ENCODE assay signal across 15 cellular contexts in the genomic region with DNA sequence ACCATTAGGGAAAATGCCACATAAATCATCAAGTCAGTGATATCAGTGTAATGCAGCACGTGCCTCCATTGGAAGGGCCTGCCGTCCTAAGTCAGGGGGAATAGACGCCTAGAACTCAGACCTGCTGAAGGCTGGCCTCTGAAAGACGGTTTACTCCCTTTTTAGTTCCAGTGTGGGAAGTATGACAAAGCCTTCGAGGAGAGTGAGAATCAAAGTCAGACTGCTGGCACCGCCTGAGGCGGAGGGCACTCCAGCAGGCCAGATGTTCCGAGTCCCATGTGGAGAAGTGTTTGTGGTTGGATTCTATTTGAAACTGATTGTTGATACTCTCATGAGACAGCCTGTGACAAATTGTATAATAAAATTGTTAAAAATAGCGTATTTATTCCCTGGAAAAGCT.
DNase-seq lines count a peak whose midpoint lies in the region; ATAC-seq and TF ChIP-seq lines count a peak whose summit lies in the region.
"Had no signal": no experiment of that assay in that cellular context is flagged by ENCODE, and none has a peak within 500 bp of the region (broad histone marks: within the 10 kb centered on the region; RNA-seq: fewer than 3 reads in every experiment).

No MANE protein-coding gene starts in this region.

- ATAC-seq in sciatic nerve (peak; percentile 71), GM21619 (IDR thresholded peaks at IDR 0.05; ENCODE audit: unreplicated experiment) (no peak)
- ATAC-seq: T-cell had no signal

- no peak for TF ChIP-seq CTCF in fibroblast of the aortic adventitia (IDR thresholded peaks at IDR 0.05; ENCODE audit: insufficient read depth, low read length)

- intact Hi-C loops in sciatic nerve (cut with DNase I) = no loop called here

- DNase-seq in Daoy (ENCODE audit: low read depth) (peak; percentile 7), NCI-H2171 (lab: John Stamatoyannopoulos, UW) (peak; percentile 19), fibroblast of the aortic adventitia (ENCODE audit: low read depth) (peak; percentile 40), sciatic nerve (ENCODE audit: low spot score) (no peak), DMS153 (lab: John Stamatoyannopoulos, UW) (no peak), NCI-H2196 (lab: John Stamatoyannopoulos, UW; ENCODE audit: unreplicated experiment) (no peak), iPS-NIHi7 (ENCODE audit: extremely low spot score) (no peak)
- DNase-seq: activated CD4-positive, alpha-beta memory T cell treated with anti-CD3 and anti-CD28 coated beads for 36 hours; activated naive CD4-positive, alpha-beta T cell treated with Interleukin-2 at 50 U/mL for 16 hours; COR-L47; hippocampal formation; NK-92 treated with Interleukin-12 subunit alpha and Interleukin-12 subunit beta, amount 100 ng/mL, for 24 hours; small intestine; T-cell had no signal

- H3K4me3 ChIP-seq in fibroblast of the aortic adventitia (ENCODE audit: low read depth, low read length) = no peak overlapping the region

Comparison
In these comparisons a context has a peak if more than half of its experiments do, and no peak if none do; other contexts are left out.
1. DNase-seq: peak in Daoy (single experiment), NCI-H2171 (single experiment) and fibroblast of the aortic adventitia (single experiment); none in sciatic nerve (single experiment), DMS153 (single experiment), NCI-H2196 (single experiment) and iPS-NIHi7 (single experiment).